Comparison of ENCODE assay signal across 26 cellular contexts in genomic region chr15:23572844-23573243, GRCh38. TPM values are rescaled to one million over a fixed set of nuclear protein-coding genes. Genes with fewer than 3 reads are reported as not detected.
"Had no signal": no experiment of that assay in that cellular context is flagged by ENCODE, and none has a peak within 500 bp of the region (broad histone marks: within the 10 kb centered on the region; RNA-seq: fewer than 3 reads in every experiment).

No MANE protein-coding gene starts in this region.

- H3K27ac ChIP-seq: brain microvascular endothelial cell, coronary artery, dorsolateral prefrontal cortex had no signal

- H3K27me3 ChIP-seq: brain microvascular endothelial cell had no signal

- H3K4me3 ChIP-seq: coronary artery, dorsolateral prefrontal cortex had no signal

- ATAC-seq: activated CD4-positive, alpha-beta T cell treated with anti-CD3 and anti-CD28 coated beads for 36 hours; activated CD8-positive, alpha-beta memory T cell treated with anti-CD3 and anti-CD28 coated beads, Interleukin-2, amount 10 ng/mL, durations not matched to agents 7 days and 5 days; activated CD8-positive, alpha-beta T cell treated with anti-CD3 and anti-CD28 coated beads, Interleukin-2, amount 10 ng/mL, durations not matched to agents 7 days and 5 days; activated naive CD4-positive, alpha-beta T cell treated with anti-CD3 and anti-CD28 coated beads, Interleukin-2, amount 50 U/mL, for 72 hours; activated T-cell treated with anti-CD3 and anti-CD28 coated beads, Interleukin-2, amount 50 U/mL, for 72 hours; esophagus mucosa had no signal

- DNase-seq: activated CD4-positive, alpha-beta memory T cell treated with anti-CD3 and anti-CD28 coated beads for 36 hours; activated CD4-positive, alpha-beta T cell treated with anti-CD3 and anti-CD28 coated beads for 36 hours; activated CD4-positive, CD25-positive, alpha-beta regulatory T cell; activated CD4-positive, CD25-positive, alpha-beta regulatory T cell treated with anti-CD3 and anti-CD28 coated beads, Interleukin-2, amount 50 U/mL, for 72 hours; activated CD8-positive, alpha-beta memory T cell treated with anti-CD3 and anti-CD28 coated beads, Interleukin-2, amount 10 ng/mL, durations not matched to agents 7 days and 5 days; activated CD8-positive, alpha-beta memory T cell treated with anti-CD3 and anti-CD28 coated beads, Interleukin-2, amount 50 U/mL, for 4 hours; activated CD8-positive, alpha-beta T cell treated with anti-CD3 and anti-CD28 coated beads, Interleukin-2, amount 10 ng/mL, durations not matched to agents 7 days and 5 days; activated gamma-delta T cell; activated naive CD4-positive, alpha-beta T cell; activated naive CD4-positive, alpha-beta T cell treated with anti-CD3 and anti-CD28 coated beads, Interleukin-2, amount 10 ng/mL, durations not matched to agents 7 days and 5 days; activated naive CD8-positive, alpha-beta T cell treated with anti-CD3 and anti-CD28 coated beads, Interleukin-2, amount 10 ng/mL, durations not matched to agents 7 days and 5 days; activated T-cell treated with anti-CD3 and anti-CD28 coated beads, Interleukin-2, amount 50 U/mL, for 1 hour; activated T-cell treated with anti-CD3 and anti-CD28 coated beads, Interleukin-2, amount 50 U/mL, for 72 hours; brain microvascular endothelial cell; dorsolateral prefrontal cortex; effector memory CD4-positive, alpha-beta T cell; endodermal cell; foreskin fibroblast; head of caudate nucleus; hippocampal formation; T1000 had no signal

- H3K36me3 ChIP-seq: brain microvascular endothelial cell had no signal

RNA-seq across cellular contexts. Expression of gene MKRN3, which starts 7.4 kb away (rescaled TPM):
- total RNA-seq: astrocyte, bronchial epithelial cell, endodermal cell had no signal
